ENCODE assay signal across 8 cellular contexts in genomic region chr10:129332476-129332875, GRCh38.
DNase-seq lines count a peak whose midpoint lies in the region; ATAC-seq and TF ChIP-seq lines count a peak whose summit lies in the region.

No MANE protein-coding gene starts in this region.

- H2AFZ ChIP-seq in GM23248: no peak overlapping the region

- no peaks in the 10 kb centered on the region for H3K27me3 ChIP-seq in H7 (ENCODE audit: control insufficient read depth, insufficient read depth, low read length)
- H3K27me3 ChIP-seq in kidney epithelial cell (ENCODE audit: control insufficient read depth, insufficient read depth, low read length): peaks cover 5% of the 10 kb centered on the region
- H3K27me3 ChIP-seq in GM23248 (replicated peaks; ENCODE audit: insufficient read depth): no peaks in the 10 kb centered on the region

- H3K9ac ChIP-seq in GM23248: no peak overlapping the region

- H4K20me1 ChIP-seq in GM23248 (ENCODE audit: insufficient read depth): no peaks in the 10 kb centered on the region

- no peak overlapping the region for H3K4me2 ChIP-seq in GM23248 (ENCODE audit: unreplicated experiment)

- H3K27ac ChIP-seq in VCaP (no peak overlapping the region), GM23248 (no peak overlapping the region)

- H3K4me3 ChIP-seq in H7 (ENCODE audit: insufficient read depth, low read depth, low read length) (no peak overlapping the region), kidney epithelial cell (ENCODE audit: low read depth, low read length) (no peak overlapping the region), GM23248 (no peak overlapping the region)

- H3K36me3 ChIP-seq in H7 (replicated peaks; ENCODE audit: control insufficient read depth, insufficient read depth, low read length) (no peaks in the 10 kb centered on the region), kidney epithelial cell (ENCODE audit: control insufficient read depth, insufficient read depth, low read length) (no peaks in the 10 kb centered on the region), GM23248 (ENCODE audit: low read depth) (no peaks in the 10 kb centered on the region)

- ATAC-seq in GM19035 (IDR thresholded peaks at IDR 0.05; ENCODE audit: unreplicated experiment) (no peak), HG03025 (IDR thresholded peaks at IDR 0.05; ENCODE audit: low FRiP score, unreplicated experiment) (no peak)

- no peaks in the 10 kb centered on the region for H3K9me2 ChIP-seq in GM23248 (ENCODE audit: insufficient read depth)

- in situ Hi-C loops in GM23248 (cut with MboI): no loop called here

- no peaks in the 10 kb centered on the region for H3F3A ChIP-seq in GM23248 (ENCODE audit: insufficient read depth)

- WGBS in GM23248 (ENCODE audit: low coverage in 1 of 2, low lambda C conversion rate in 2 of 2, missing lambda C conversion rate in 2 of 2), 2 experiments: 17 to 20% methylated on average over 6 of the region's 6 CpGs

- DNase-seq in COLO829 (ENCODE audit: low spot score): peak; percentile 3
- DNase-seq in H7: peak; percentile 88
- DNase-seq in kidney epithelial cell (ENCODE audit: low read depth): no peak
- DNase-seq in GM23248: no peak
- no peak for DNase-seq in NCI-H2081 treated with DMSO at 0.1 percent for 48 hours (lab: John Stamatoyannopoulos, UW)

- TF ChIP-seq CTCF in VCaP (conservative IDR thresholded peaks at IDR 0.05) (peak; percentile 64), kidney epithelial cell (IDR thresholded peaks at IDR 0.05; ENCODE audit: insufficient read depth, low read length, poor library complexity, severe bottlenecking) (peak; percentile 45)

- no peaks in the 10 kb centered on the region for H3K9me3 ChIP-seq in GM23248 (ENCODE audit: low read depth)

- H3K4me1 ChIP-seq in GM23248 (ENCODE audit: insufficient read depth): no peaks in the 10 kb centered on the region

- H3K79me2 ChIP-seq in GM23248 (ENCODE audit: insufficient read depth): no peaks in the 10 kb centered on the region

Comparison
In these comparisons a context has a peak if more than half of its experiments do, and no peak if none do; other contexts are left out.
1. DNase-seq: peak in COLO829 (single experiment) and H7 (single experiment); none in kidney epithelial cell (single experiment), GM23248 (single experiment) and NCI-H2081 treated with DMSO at 0.1 percent for 48 hours (single experiment).